8 cellular contexts compared by ENCODE assay signal in the genomic region with DNA sequence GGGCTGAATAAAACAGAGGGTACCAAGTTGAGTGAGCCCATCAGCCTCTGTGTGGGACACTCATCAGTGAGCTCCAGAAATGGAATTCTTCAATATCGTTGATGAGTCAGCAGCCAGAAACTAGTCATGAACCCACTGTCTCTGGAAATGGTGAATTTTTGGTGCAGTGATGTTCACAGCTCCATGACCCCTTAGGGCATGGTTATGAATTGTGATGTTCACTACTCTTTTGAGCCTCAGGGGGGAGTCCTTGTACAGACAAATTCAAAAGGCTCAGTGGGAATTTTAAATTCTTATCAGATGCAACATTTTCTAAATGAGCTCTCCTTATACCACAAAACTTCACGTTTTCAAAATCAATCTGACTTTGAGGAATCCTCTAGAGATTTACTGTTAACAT.
DNase-seq lines count a peak whose midpoint lies in the region; ATAC-seq and TF ChIP-seq lines count a peak whose summit lies in the region.

No MANE protein-coding gene starts in this region.

- H3K4me3 ChIP-seq in HFF-Myc (replicated peaks; ENCODE audit: low read depth, low read length) (no peak overlapping the region), NT2/D1 (ENCODE audit: insufficient read length, low read depth) (no peak overlapping the region)

- TF ChIP-seq CTCF in HFF-Myc (IDR thresholded peaks at IDR 0.05; ENCODE audit: low read depth, low read length, missing control alignments) = peak; percentile 64

- no peaks in the 10 kb centered on the region for H3K27me3 ChIP-seq in NT2/D1 (ENCODE audit: insufficient read depth, insufficient read length)

- H3K9me3 ChIP-seq in NT2/D1 (ENCODE audit: insufficient read depth, low read length) = no peaks in the 10 kb centered on the region

- no peak overlapping the region for H3K27ac Mint-ChIP-seq in stimulated activated naive B cell treated with anti-CD40 and anti-IgM and Interleukin-4, amounts not matched to agents 10 μg/mL and 1 μg/mL and 100 μg/mL, for 72 hours

- H3K4me1 Mint-ChIP-seq in stimulated activated naive B cell treated with anti-CD40 and anti-IgM and Interleukin-4, amounts not matched to agents 10 μg/mL and 1 μg/mL and 100 μg/mL, for 72 hours = no peaks in the 10 kb centered on the region

- H3K4me1 ChIP-seq in NT2/D1 (ENCODE audit: insufficient read depth, insufficient read length) = peaks cover 2% of the 10 kb centered on the region

- no peaks in the 10 kb centered on the region for H3K36me3 ChIP-seq in NT2/D1 (ENCODE audit: insufficient read depth, insufficient read length, low read length)

- DNase-seq in DMS 273 treated with DMSO at 0.1 percent for 48 hours (lab: John Stamatoyannopoulos, UW) (peak; percentile 36), HFF-Myc (ENCODE audit: extremely low read depth, low read depth) (peak; percentile 56), NT2/D1 (ENCODE audit: low read depth, low spot score) (peak; percentile 23), fibroblast of peridontal ligament (ENCODE audit: extremely low read depth) (peak; percentile 86)
- no peak for DNase-seq in stimulated activated naive B cell treated with anti-CD40 and anti-IgM and Interleukin-4, amounts not matched to agents 10 μg/mL and 1 μg/mL and 100 μg/mL, for 72 hours
- DNase-seq in activated T-cell treated with anti-CD3 and anti-CD28 coated beads, Interleukin-2, amount 50 U/mL, for 48 hours = no peak

- H3K9me3 Mint-ChIP-seq in stimulated activated naive B cell treated with anti-CD40 and anti-IgM and Interleukin-4, amounts not matched to agents 10 μg/mL and 1 μg/mL and 100 μg/mL, for 72 hours = no peaks in the 10 kb centered on the region

- peaks cover 3 to 13% of the 10 kb centered on the region in 2 donors for H3K27me3 Mint-ChIP-seq in stimulated activated naive B cell treated with anti-CD40 and anti-IgM and Interleukin-4, amounts not matched to agents 10 μg/mL and 1 μg/mL and 100 μg/mL, for 72 hours

- H3K36me3 Mint-ChIP-seq in stimulated activated naive B cell treated with anti-CD40 and anti-IgM and Interleukin-4, amounts not matched to agents 10 μg/mL and 1 μg/mL and 100 μg/mL, for 72 hours = no peaks in the 10 kb centered on the region

- no peak overlapping the region for H3K4me3 Mint-ChIP-seq in stimulated activated naive B cell treated with anti-CD40 and anti-IgM and Interleukin-4, amounts not matched to agents 10 μg/mL and 1 μg/mL and 100 μg/mL, for 72 hours

- H3K9ac ChIP-seq in NT2/D1 (ENCODE audit: insufficient read length, low read depth) = no peak overlapping the region

- ATAC-seq in stimulated activated naive B cell treated with anti-CD40 and anti-IgM and Interleukin-4, amounts not matched to agents 10 μg/mL and 1 μg/mL and 100 μg/mL, for 72 hours (replicated peaks) = peak; percentile 38 to 50
- ATAC-seq in HG03108 (IDR thresholded peaks at IDR 0.05; ENCODE audit: unreplicated experiment) = no peak
- ATAC-seq in GM18870 (IDR thresholded peaks at IDR 0.05; ENCODE audit: unreplicated experiment) = no peak

Comparison
In these comparisons a context has a peak if more than half of its experiments do, and no peak if none do; other contexts are left out.
1. DNase-seq: peak in DMS 273 treated with DMSO at 0.1 percent for 48 hours (single experiment), HFF-Myc (single experiment), NT2/D1 (single experiment) and fibroblast of peridontal ligament (single experiment); none in stimulated activated naive B cell treated with anti-CD40 and anti-IgM and Interleukin-4, amounts not matched to agents 10 μg/mL and 1 μg/mL and 100 μg/mL, for 72 hours (single experiment) and activated T-cell treated with anti-CD3 and anti-CD28 coated beads, Interleukin-2, amount 50 U/mL, for 48 hours (0 of 2).
2. ATAC-seq: peak in stimulated activated naive B cell treated with anti-CD40 and anti-IgM and Interleukin-4, amounts not matched to agents 10 μg/mL and 1 μg/mL and 100 μg/mL, for 72 hours (2 of 2); none in HG03108 (single experiment) and GM18870 (single experiment).